7 cellular contexts compared by ENCODE assay signal in the genomic region with DNA sequence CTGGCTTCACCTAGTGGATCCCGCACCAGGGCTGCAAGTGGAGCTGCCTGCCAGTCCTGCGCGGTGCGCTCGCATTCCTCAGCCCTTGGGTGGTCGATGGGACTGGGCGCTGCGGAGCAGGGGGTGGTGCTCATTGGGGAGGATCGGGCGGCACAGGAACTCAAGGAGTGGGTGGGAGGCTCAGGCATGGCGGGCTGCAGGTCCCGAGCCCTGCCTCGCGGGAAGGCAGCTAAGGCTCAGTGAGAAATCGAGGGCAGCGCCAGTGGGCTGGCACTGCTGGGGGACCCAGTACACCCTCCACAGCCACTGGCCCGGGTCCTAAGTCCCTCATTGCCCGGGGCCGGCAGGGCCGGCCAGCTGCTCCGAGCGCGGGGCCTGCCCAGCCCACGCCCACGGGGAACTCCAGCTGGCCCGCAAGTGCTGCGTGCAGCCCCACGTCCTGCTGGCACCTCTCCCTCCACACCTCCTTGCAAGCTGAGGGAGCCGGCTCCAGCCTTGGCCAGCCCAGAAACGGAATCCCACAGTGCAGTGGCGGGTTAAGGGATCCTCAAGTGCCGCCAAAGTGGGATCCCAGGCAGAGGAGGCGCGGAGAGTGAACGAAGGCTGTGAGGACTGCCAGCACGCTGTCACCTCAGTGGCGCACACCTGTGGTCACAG.
"Had no signal": no experiment of that assay in that cellular context is flagged by ENCODE, and none has a peak within 500 bp of the region (broad histone marks: within the 10 kb centered on the region; RNA-seq: fewer than 3 reads in every experiment).

No MANE protein-coding gene starts in this region.

- H3K9ac ChIP-seq: KMS-11 had no signal

- FAIRE-seq: HepG2, HTR-8/SVneo had no signal

- DNase-seq: IMR-90, KBM-7, KG1 had no signal

- ATAC-seq: HepG2 had no signal

- H3K27ac ChIP-seq: HL-60, KMS-11 had no signal

- H3K4me2 ChIP-seq: KMS-11 had no signal
